ENCODE assay signal across 8 cellular contexts in the genomic region with DNA sequence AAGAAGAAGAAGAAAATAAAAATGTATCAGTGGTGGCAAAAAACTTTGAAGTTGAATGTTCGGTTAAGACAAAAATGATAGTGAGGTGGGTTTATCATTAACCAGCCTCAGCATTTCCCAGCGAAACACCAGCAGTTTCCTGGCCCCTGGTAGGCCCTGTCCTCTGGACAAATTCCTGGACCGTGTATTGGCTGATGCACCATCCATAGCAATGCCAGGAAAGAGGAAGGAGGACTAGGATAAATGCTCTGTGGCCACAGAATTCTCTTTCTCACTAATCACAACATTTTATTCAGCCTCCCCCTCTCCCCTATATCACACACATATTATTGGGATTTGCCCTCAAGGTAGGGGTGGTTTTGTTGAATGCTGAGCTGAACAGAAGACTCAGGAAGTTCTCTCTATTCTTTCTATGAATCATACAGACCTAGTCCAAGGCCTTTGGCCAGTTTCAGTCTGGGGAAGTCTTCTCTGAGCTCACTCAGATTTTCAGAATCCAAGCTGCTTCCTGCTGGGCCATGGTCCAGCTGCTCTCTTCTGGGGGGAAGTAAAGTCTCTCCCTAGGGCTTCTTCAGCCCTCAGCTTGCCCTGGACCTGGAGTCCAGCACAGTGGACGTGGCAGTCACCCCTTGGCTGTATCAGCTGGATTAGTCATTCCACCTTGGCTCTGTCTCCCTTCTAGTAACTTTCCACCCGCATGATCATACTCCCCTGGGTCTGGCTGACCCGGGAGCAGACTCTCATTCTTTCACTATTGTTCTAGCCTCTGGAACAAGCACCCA. TPM values are rescaled to one million over a fixed set of nuclear protein-coding genes. Genes with fewer than 3 reads are reported as not detected.
DNase-seq lines count a peak whose midpoint lies in the region; FAIRE-seq and TF ChIP-seq lines count a peak whose summit lies in the region.

No MANE protein-coding gene starts in this region.

- H3K27ac ChIP-seq in esophagus muscularis mucosa (replicated peaks in 1 of 4) = peak overlapping the region; percentile 70 to 82 (median 78)

- peaks cover 22% of the 10 kb centered on the region for H3K4me1 ChIP-seq in NT2/D1 (ENCODE audit: insufficient read depth, insufficient read length)
- H3K4me1 ChIP-seq in esophagus muscularis mucosa = peaks cover 55 to 60% (median 55%) of the 10 kb centered on the region in 4 donors

- H3K9ac ChIP-seq in NT2/D1 (ENCODE audit: insufficient read length, low read depth) = peak overlapping the region; percentile 5

- TF ChIP-seq CTCF in esophagus muscularis mucosa (IDR thresholded peaks at IDR 0.05) (no peak), GM13977 (IDR thresholded peaks at IDR 0.05; ENCODE audit: extremely low read depth, insufficient read depth, missing control alignments) (no peak)

- H3K9me3 ChIP-seq in NT2/D1 (ENCODE audit: insufficient read depth, low read length) (no peaks in the 10 kb centered on the region), esophagus muscularis mucosa (no peaks in the 10 kb centered on the region)

- H3K36me3 ChIP-seq in NT2/D1 (ENCODE audit: insufficient read depth, insufficient read length, low read length) (no peaks in the 10 kb centered on the region), esophagus muscularis mucosa (no peaks in the 10 kb centered on the region)

- no peak overlapping the region for H3K4me3 ChIP-seq in NT2/D1 (ENCODE audit: insufficient read length, low read depth)
- no peak overlapping the region for H3K4me3 ChIP-seq in esophagus muscularis mucosa

- TF ChIP-seq EP300 in esophagus muscularis mucosa (IDR thresholded peaks at IDR 0.05) = no peak

- FAIRE-seq in GM12891 (lab: Jason Lieb, UNC) = no peak

- TF ChIP-seq POLR2A in esophagus muscularis mucosa (IDR thresholded peaks at IDR 0.05; ENCODE audit: low read depth) = no peak
- TF ChIP-seq POLR2A in GM12891 (IDR thresholded peaks at IDR 0.05; ENCODE audit: low read depth, low read length) = no peak

- in situ Hi-C loops in ACHN (cut with HindIII; ENCODE audit: low pct_ligation_motif_present, low pct_unique_long_range_greater_than_20kb, low sequenced_read_pairs) (no loop called here), GM13977 (cut with MboI; ENCODE audit: low pct_unique_long_range_greater_than_20kb, low sequenced_read_pairs, unreplicated experiment) (no loop called here)

- no peaks in the 10 kb centered on the region for H3K27me3 ChIP-seq in NT2/D1 (ENCODE audit: insufficient read depth, insufficient read length)
- no peaks in the 10 kb centered on the region for H3K27me3 ChIP-seq in esophagus muscularis mucosa

- peak; percentile 79 for DNase-seq in ACHN
- no peak for DNase-seq in NT2/D1 (ENCODE audit: low read depth, low spot score)
- peak; percentile 95 for DNase-seq in esophagus muscularis mucosa (ENCODE audit: extremely low spot score)
- DNase-seq in myocyte (ENCODE audit: low read depth) = peak; percentile 77
- no peak for DNase-seq in GM12891 (ENCODE audit: insufficient read length, low spot score)
- DNase-seq in NCI-H510A (lab: John Stamatoyannopoulos, UW) = no peak
- no peak for DNase-seq in T-helper 1 cell
- DNase-seq in GM13977 (ENCODE audit: low spot score) = no peak

- intact Hi-C loops in esophagus muscularis mucosa (cut with DNase I) = no loop called here

- WGBS in esophagus muscularis mucosa = 30% methylated on average over 6 of the region's 6 CpGs

TF ChIP-seq in GM12891, 5 proteins besides CTCF, POLR2A, EP300 and RAD21:
- no peak for TF ChIP-seq POLR2AphosphoS5 (IDR thresholded peaks at IDR 0.05; ENCODE audit: low read depth, low read length)

RNA-seq across cellular contexts. Expression of gene SLC28A1, which starts 27.6 kb away (rescaled TPM):
- total RNA-seq in esophagus muscularis mucosa (under 1 TPM in 1 of 4 donors, not detected in 3; 0.23 TPM), myocyte (not detected in 2 replicates)
- 0.18 TPM for polyA plus RNA-seq in myocyte (2012)
- 0.05 TPM for polyA plus RNA-seq in GM12891 (2012; ENCODE audit: low read depth, missing spikeins)

Comparison
In these comparisons a context has a peak if more than half of its experiments do, and no peak if none do; other contexts are left out.
1. DNase-seq: peak in ACHN (single experiment), esophagus muscularis mucosa (single experiment) and myocyte (single experiment); none in NT2/D1 (single experiment), GM12891 (single experiment), NCI-H510A (single experiment), T-helper 1 cell (0 of 5) and GM13977 (single experiment).